ENCODE assay signal across 8 cellular contexts in the genomic region with DNA sequence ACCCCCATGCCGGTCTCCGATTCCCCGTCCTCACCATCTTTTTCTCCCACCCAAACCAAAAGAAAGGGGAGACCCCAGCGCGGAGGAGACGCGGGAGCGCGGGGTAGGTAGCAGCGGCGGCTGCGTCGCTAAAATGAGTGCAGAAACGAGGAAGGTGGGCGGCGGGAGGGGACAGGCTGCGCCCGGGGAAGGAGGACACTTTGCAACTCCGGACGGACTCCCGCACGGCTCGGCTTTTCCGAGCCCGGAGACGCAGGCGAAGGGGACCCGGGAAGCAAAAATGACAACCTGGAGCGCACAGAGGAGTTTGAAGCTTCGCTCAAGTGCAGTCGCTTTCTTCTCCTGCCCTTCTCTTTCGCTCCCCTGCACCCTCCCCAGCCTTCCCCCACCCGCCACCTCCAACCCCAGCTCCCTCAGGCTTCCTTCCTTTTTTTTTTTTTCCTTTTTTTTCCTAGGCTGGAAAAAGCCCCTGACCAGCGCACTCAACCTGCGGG. TPM values are rescaled to one million over a fixed set of nuclear protein-coding genes. Genes with fewer than 3 reads are reported as not detected.
DNase-seq lines count a peak whose midpoint lies in the region; ATAC-seq and TF ChIP-seq lines count a peak whose summit lies in the region.

No MANE protein-coding gene starts in this region.

- in situ Hi-C loops in GM13976 (cut with MboI; ENCODE audit: low sequenced_read_pairs, unreplicated experiment), result loop anchor here (10.0 to 25.0 kb wide), 3 partner anchors 298 to 748 kb away; no protein-coding TSS in a partner anchor

- peaks cover 0 to 17% of the 10 kb centered on the region in 2 donors for H3K27me3 ChIP-seq in breast epithelium

- peaks cover 8 to 12% of the 10 kb centered on the region in 2 donors for H3K4me1 ChIP-seq in breast epithelium

- no peak for TF ChIP-seq POLR2A in breast epithelium (IDR thresholded peaks at IDR 0.05)

- DNase-seq in GM13976 (ENCODE audit: low spot score) (peak; percentile 50), SK-N-DZ (ENCODE audit: low spot score) (peak; percentile 42), breast epithelium (ENCODE audit: low spot score in 2 of 2) (no peak), left kidney (ENCODE audit: low read depth, low spot score) (peak; percentile 72), foreskin melanocyte (no peak), HK-2 (ENCODE audit: unreplicated experiment) (no peak)
- peak; percentile 67 for DNase-seq in stimulated activated CD8-positive, alpha-beta memory T cell treated with anti-CD3 and anti-CD28 coated beads, Interleukin-4, amount 100 ng/mL, for 48 hours

- H3K36me3 ChIP-seq in breast epithelium, result no peaks in the 10 kb centered on the region

- no peak for ATAC-seq in HG02973 (IDR thresholded peaks at IDR 0.05; ENCODE audit: unreplicated experiment)

- H3K9me3 ChIP-seq in breast epithelium, result no peaks in the 10 kb centered on the region

- intact Hi-C loops in breast epithelium (cut with DNase I; ENCODE audit: low total_unique reads), result loop anchor here (5.0 kb wide), 2 partner anchors 158 to 1443 kb away; no protein-coding TSS in a partner anchor

- TF ChIP-seq CTCF in GM13976 (IDR thresholded peaks at IDR 0.05; ENCODE audit: borderline replicate concordance, control extremely low read depth, extremely low read depth, insufficient read depth, missing control alignments), result no peak
- no peak for TF ChIP-seq CTCF in breast epithelium (IDR thresholded peaks at IDR 0.05)

- peak overlapping the region; percentile 65 to 90 (median 78) for H3K4me3 ChIP-seq in breast epithelium

- peak overlapping the region; percentile 75 to 89 for H3K27ac ChIP-seq in breast epithelium

RNA-seq across cellular contexts. Expression of gene SFMBT2, which starts 0.5 kb away (rescaled TPM):
- 2.3 and 2.7 TPM in 2 replicates for polyA plus RNA-seq in SK-N-DZ (2014; cell fraction: cytosol; rRNA removed)
- polyA plus RNA-seq in SK-N-DZ (2014; cell fraction: nucleus; rRNA removed), result 2.7 and 4.5 TPM in 2 replicates
- 10 to 100 TPM in 2 of 3 donors, 1 to 10 TPM in 1; 3.5 to 32.8 (median 22.8) TPM for total RNA-seq in breast epithelium

Comparison
In these comparisons a context has a peak if more than half of its experiments do, and no peak if none do; other contexts are left out.
1. DNase-seq: peak in GM13976 (single experiment), SK-N-DZ (single experiment), left kidney (single experiment) and stimulated activated CD8-positive, alpha-beta memory T cell treated with anti-CD3 and anti-CD28 coated beads, Interleukin-4, amount 100 ng/mL, for 48 hours (single experiment); none in breast epithelium (0 of 2), foreskin melanocyte (single experiment) and HK-2 (single experiment).